ENCODE assay signal across 18 cellular contexts in genomic region chr13:51704399-51705306, GRCh38.
DNase-seq lines count a peak whose midpoint lies in the region; ATAC-seq and TF ChIP-seq lines count a peak whose summit lies in the region.
"Had no signal": no experiment of that assay in that cellular context is flagged by ENCODE, and none has a peak within 500 bp of the region (broad histone marks: within the 10 kb centered on the region; RNA-seq: fewer than 3 reads in every experiment).

No MANE protein-coding gene starts in this region.

- CTCF ChIA-PET in MCF 10A (lab: Yijun Ruan, JAX) = interaction anchor here (0.6 kb wide), 1 partner anchor 110 kb away, joined by 3 read pairs; no protein-coding TSS in a partner anchor
- CTCF ChIA-PET in CD8-positive, alpha-beta T cell (lab: Charles Lee) = no interaction called here

- BruUV-seq in MCF 10A (replicated peaks; lab: Mats Ljungman, UMichigan) = TSS peak; percentile 2

- H3K9me3 Mint-ChIP-seq in MCF 10A (ENCODE audit: unreplicated experiment) = no peaks in the 10 kb centered on the region
- no peaks in the 10 kb centered on the region for H3K9me3 Mint-ChIP-seq in stimulated activated memory B cell treated with anti-CD40 and anti-IgM and Interleukin-4, amounts not matched to agents 10 μg/mL and 1 μg/mL and 100 μg/mL, for 72 hours
- peaks cover 3% of the 10 kb centered on the region for H3K9me3 Mint-ChIP-seq in CD8-positive, alpha-beta T cell
- H3K9me3 Mint-ChIP-seq: dendritic cell treated with granulocyte-macrophage colony-stimulating factor and Interleukin-4, amounts not matched to agents 40 ng/mL and 50 ng/mL, for 4 days had no signal

- TF ChIP-seq CTCF in MCF 10A (IDR thresholded peaks at IDR 0.05; ENCODE audit: unreplicated experiment) (no peak), breast epithelium (IDR thresholded peaks at IDR 0.05) (no peak), vagina (IDR thresholded peaks at IDR 0.05) (no peak)
- no peak for TF ChIP-seq CTCF in CD8-positive, alpha-beta T cell (IDR thresholded peaks at IDR 0.05)

- H3K36me3 ChIP-seq in breast epithelium (no peaks in the 10 kb centered on the region), vagina (no peaks in the 10 kb centered on the region)
- no peaks in the 10 kb centered on the region for H3K36me3 ChIP-seq in CD8-positive, alpha-beta T cell (ENCODE audit: insufficient read depth, low read length)
- H3K36me3 ChIP-seq: gastrocnemius medialis had no signal

- intact Hi-C loops in MCF 10A (cut with micrococcal nuclease) (no loop called here), breast epithelium (cut with DNase I; ENCODE audit: low total_unique reads) (no loop called here), vagina (cut with DNase I) (loop anchor here (10.0 kb wide), 1 partner anchor 800 kb away; no protein-coding TSS in a partner anchor)
- intact Hi-C loops in CD8-positive, alpha-beta T cell (cut with DNase I, micrococcal nuclease) = no loop called here

- H3K27me3 Mint-ChIP-seq in MCF 10A (ENCODE audit: insufficient read depth, unreplicated experiment) = no peaks in the 10 kb centered on the region
- H3K27me3 Mint-ChIP-seq in stimulated activated memory B cell treated with anti-CD40 and anti-IgM and Interleukin-4, amounts not matched to agents 10 μg/mL and 1 μg/mL and 100 μg/mL, for 72 hours = no peaks in the 10 kb centered on the region
- no peaks in the 10 kb centered on the region for H3K27me3 Mint-ChIP-seq in CD8-positive, alpha-beta T cell (ENCODE audit: low read depth)
- H3K27me3 Mint-ChIP-seq: activated naive CD8-positive, alpha-beta T cell; dendritic cell treated with granulocyte-macrophage colony-stimulating factor and Interleukin-4, amounts not matched to agents 40 ng/mL and 50 ng/mL, for 4 days had no signal

- no peaks in the 10 kb centered on the region for H3K9me3 ChIP-seq in breast epithelium
- no peaks in the 10 kb centered on the region for H3K9me3 ChIP-seq in CD8-positive, alpha-beta T cell (ENCODE audit: low read length)
- H3K9me3 ChIP-seq in vagina = no peaks in the 10 kb centered on the region
- H3K9me3 ChIP-seq: gastrocnemius medialis, suprapubic skin had no signal

- no peak overlapping the region for H3K27ac Mint-ChIP-seq in MCF 10A (ENCODE audit: low read depth, unreplicated experiment)
- H3K27ac Mint-ChIP-seq in stimulated activated memory B cell treated with anti-CD40 and anti-IgM and Interleukin-4, amounts not matched to agents 10 μg/mL and 1 μg/mL and 100 μg/mL, for 72 hours = peak overlapping the region; percentile 61
- H3K27ac Mint-ChIP-seq in CD8-positive, alpha-beta T cell = no peak overlapping the region
- H3K27ac Mint-ChIP-seq: activated naive CD8-positive, alpha-beta T cell; dendritic cell treated with granulocyte-macrophage colony-stimulating factor and Interleukin-4, amounts not matched to agents 40 ng/mL and 50 ng/mL, for 4 days had no signal

- TF ChIP-seq POLR2A in breast epithelium (IDR thresholded peaks at IDR 0.05) (no peak), vagina (IDR thresholded peaks at IDR 0.05) (no peak)

- H3K4me1 ChIP-seq in breast epithelium (no peaks in the 10 kb centered on the region), vagina (no peaks in the 10 kb centered on the region)
- H3K4me1 ChIP-seq in CD8-positive, alpha-beta T cell (ENCODE audit: insufficient read depth, low read length) = no peaks in the 10 kb centered on the region
- H3K4me1 ChIP-seq: gastrocnemius medialis, parathyroid adenoma, suprapubic skin had no signal

- DNase-seq in MCF 10A (ENCODE audit: unreplicated experiment) (no peak), breast epithelium (ENCODE audit: low spot score in 2 of 2) (no peak), NCI-H146 (lab: John Stamatoyannopoulos, UW) (no peak), vagina (ENCODE audit: extremely low spot score in 2 of 2) (no peak)
- no peak for DNase-seq in CD8-positive, alpha-beta T cell
- DNase-seq: activated CD4-positive, alpha-beta T cell treated with anti-CD3 and anti-CD28 coated beads, Interleukin-2, amount 50 U/mL, for 4 hours; DMS79; gastrocnemius medialis; left ventricle myocardium superior; stimulated activated CD4-positive, alpha-beta T cell treated with anti-CD3 and anti-CD28 coated beads, Interleukin-4, amount 100 ng/mL, for 1 hour had no signal

- H3K4me1 Mint-ChIP-seq in MCF 10A (ENCODE audit: insufficient read depth, unreplicated experiment) = no peaks in the 10 kb centered on the region
- peaks cover 23% of the 10 kb centered on the region for H3K4me1 Mint-ChIP-seq in stimulated activated memory B cell treated with anti-CD40 and anti-IgM and Interleukin-4, amounts not matched to agents 10 μg/mL and 1 μg/mL and 100 μg/mL, for 72 hours
- H3K4me1 Mint-ChIP-seq in CD8-positive, alpha-beta T cell (ENCODE audit: low read depth) = no peaks in the 10 kb centered on the region

- ATAC-seq in GM21786 (IDR thresholded peaks at IDR 0.05; ENCODE audit: unreplicated experiment) (peak; percentile 91), HG03432 (IDR thresholded peaks at IDR 0.05; ENCODE audit: unreplicated experiment) (peak; percentile 93)
- ATAC-seq in stimulated activated memory B cell treated with anti-CD40 and anti-IgM and Interleukin-4, amounts not matched to agents 10 μg/mL and 1 μg/mL and 100 μg/mL, for 72 hours = peak; percentile 71
- ATAC-seq in CD8-positive, alpha-beta T cell = no peak
- ATAC-seq: gastrocnemius medialis, left ventricle myocardium superior, SK-N-SH treated with all-trans-retinoic acid at 6 μM for 48 hours had no signal

- H3K27me3 ChIP-seq in breast epithelium (no peaks in the 10 kb centered on the region), vagina (no peaks in the 10 kb centered on the region)
- no peaks in the 10 kb centered on the region for H3K27me3 ChIP-seq in CD8-positive, alpha-beta T cell (ENCODE audit: insufficient read depth, low read length)
- H3K27me3 ChIP-seq: gastrocnemius medialis, suprapubic skin had no signal

- no peak overlapping the region for H3K27ac ChIP-seq in breast epithelium
- no peak overlapping the region for H3K27ac ChIP-seq in CD8-positive, alpha-beta T cell (ENCODE audit: low read depth, low read length)
- H3K27ac ChIP-seq in vagina = no peak overlapping the region
- H3K27ac ChIP-seq: gastrocnemius medialis, parathyroid adenoma, suprapubic skin had no signal

- H3K36me3 Mint-ChIP-seq in MCF 10A (ENCODE audit: insufficient read depth, unreplicated experiment) = peaks cover 35% of the 10 kb centered on the region
- peaks cover 17% of the 10 kb centered on the region for H3K36me3 Mint-ChIP-seq in stimulated activated memory B cell treated with anti-CD40 and anti-IgM and Interleukin-4, amounts not matched to agents 10 μg/mL and 1 μg/mL and 100 μg/mL, for 72 hours
- peaks cover 27% of the 10 kb centered on the region for H3K36me3 Mint-ChIP-seq in CD8-positive, alpha-beta T cell

- H3K4me3 ChIP-seq in breast epithelium (no peak overlapping the region), vagina (no peak overlapping the region)
- H3K4me3 ChIP-seq in CD8-positive, alpha-beta T cell (ENCODE audit: low read depth, low read length) = no peak overlapping the region
- H3K4me3 ChIP-seq: gastrocnemius medialis, suprapubic skin had no signal

- H3K4me3 Mint-ChIP-seq in MCF 10A (ENCODE audit: unreplicated experiment) = no peak overlapping the region
- no peak overlapping the region for H3K4me3 Mint-ChIP-seq in stimulated activated memory B cell treated with anti-CD40 and anti-IgM and Interleukin-4, amounts not matched to agents 10 μg/mL and 1 μg/mL and 100 μg/mL, for 72 hours
- H3K4me3 Mint-ChIP-seq in CD8-positive, alpha-beta T cell = no peak overlapping the region
- H3K4me3 Mint-ChIP-seq: activated naive CD8-positive, alpha-beta T cell; dendritic cell treated with granulocyte-macrophage colony-stimulating factor and Interleukin-4, amounts not matched to agents 40 ng/mL and 50 ng/mL, for 4 days had no signal

- POLR2A ChIA-PET in MCF 10A (lab: Yijun Ruan, JAX) = interaction anchor here (1.2 to 1.5 kb wide), 2 partner anchors 20 to 60 kb away, joined by 4 read pairs; no protein-coding TSS in a partner anchor
- POLR2A ChIA-PET in CD8-positive, alpha-beta T cell (lab: Charles Lee) = no interaction called here
